17 cellular contexts compared by ENCODE assay signal in genomic region chr11:75853971-75854370, GRCh38. TPM values are rescaled to one million over a fixed set of nuclear protein-coding genes. Genes with fewer than 3 reads are reported as not detected.
A peak's percentile ranks its signal among the peaks of the same experiment; 100 is the strongest.
DNase-seq lines count a peak whose midpoint lies in the region; ATAC-seq and TF ChIP-seq lines count a peak whose summit lies in the region.
"Had no signal": no experiment of that assay in that cellular context is flagged by ENCODE, and none has a peak within 500 bp of the region (broad histone marks: within the 10 kb centered on the region; RNA-seq: fewer than 3 reads in every experiment).

No MANE protein-coding gene starts in this region.

- intact Hi-C loops in activated B cell treated with CpG ODN at 0.5 μM for 24 hours (cut with micrococcal nuclease) = no loop called here

- H3K4me3 Mint-ChIP-seq in activated B cell treated with CpG ODN at 0.5 μM for 24 hours = no peak overlapping the region
- H3K4me3 Mint-ChIP-seq in natural killer cell treated with Interleukin-12 subunit alpha and Interleukin-12 subunit beta and Interleukin-15 and Interleukin-18, amount 100 ng/mL, for 72 hours = no peak overlapping the region
- H3K4me3 Mint-ChIP-seq in effector memory CD8-positive, alpha-beta T cell = no peak overlapping the region
- H3K4me3 Mint-ChIP-seq: CD14-positive monocyte; CD8-positive, alpha-beta T cell; IgD-negative memory B cell had no signal

- ATAC-seq in activated B cell treated with CpG ODN at 0.5 μM for 24 hours (ENCODE audit: low read depth) (no peak), esophagus mucosa (peak; percentile 96), GM21515 (IDR thresholded peaks at IDR 0.05; ENCODE audit: unreplicated experiment) (no peak)
- ATAC-seq in natural killer cell treated with Interleukin-12 subunit alpha and Interleukin-12 subunit beta and Interleukin-15 and Interleukin-18, amount 100 ng/mL, for 72 hours = no peak
- no peak for ATAC-seq in effector memory CD8-positive, alpha-beta T cell (replicated peaks)
- ATAC-seq: A549; CD8-positive, alpha-beta T cell; HCT116 had no signal

- POLR2A ChIA-PET in activated B cell treated with CpG ODN at 0.5 μM for 24 hours (lab: Charles Lee) = interaction anchor here (0.5 to 0.6 kb wide), 2 partner anchors 11 to 33 kb away, joined by 8 to 9 read pairs; no protein-coding TSS in a partner anchor

- peaks cover 61% of the 10 kb centered on the region for H3K4me1 Mint-ChIP-seq in activated B cell treated with CpG ODN at 0.5 μM for 24 hours
- H3K4me1 Mint-ChIP-seq in natural killer cell treated with Interleukin-12 subunit alpha and Interleukin-12 subunit beta and Interleukin-15 and Interleukin-18, amount 100 ng/mL, for 72 hours (ENCODE audit: low read depth in 2 of 2) = peaks cover 37 to 46% of the 10 kb centered on the region in 2 donors
- peaks cover 28 to 35% of the 10 kb centered on the region in 2 donors for H3K4me1 Mint-ChIP-seq in effector memory CD8-positive, alpha-beta T cell (ENCODE audit: low read depth in 2 of 2)

- H3K27me3 Mint-ChIP-seq in activated B cell treated with CpG ODN at 0.5 μM for 24 hours = no peaks in the 10 kb centered on the region
- H3K27me3 Mint-ChIP-seq in natural killer cell treated with Interleukin-12 subunit alpha and Interleukin-12 subunit beta and Interleukin-15 and Interleukin-18, amount 100 ng/mL, for 72 hours = no peaks in the 10 kb centered on the region
- H3K27me3 Mint-ChIP-seq in effector memory CD8-positive, alpha-beta T cell = no peaks in the 10 kb centered on the region
- H3K27me3 Mint-ChIP-seq: IgD-negative memory B cell had no signal

- peak overlapping the region; percentile 44 for H3K27ac Mint-ChIP-seq in activated B cell treated with CpG ODN at 0.5 μM for 24 hours
- H3K27ac Mint-ChIP-seq in natural killer cell treated with Interleukin-12 subunit alpha and Interleukin-12 subunit beta and Interleukin-15 and Interleukin-18, amount 100 ng/mL, for 72 hours = no peak overlapping the region
- H3K27ac Mint-ChIP-seq in effector memory CD8-positive, alpha-beta T cell = no peak overlapping the region
- H3K27ac Mint-ChIP-seq: CD8-positive, alpha-beta T cell had no signal

- TF ChIP-seq CTCF in activated B cell treated with CpG ODN at 0.5 μM for 24 hours (IDR thresholded peaks at IDR 0.05) = no peak

- H3K9me3 Mint-ChIP-seq in activated B cell treated with CpG ODN at 0.5 μM for 24 hours = no peaks in the 10 kb centered on the region
- H3K9me3 Mint-ChIP-seq in natural killer cell treated with Interleukin-12 subunit alpha and Interleukin-12 subunit beta and Interleukin-15 and Interleukin-18, amount 100 ng/mL, for 72 hours = no peaks in the 10 kb centered on the region
- H3K9me3 Mint-ChIP-seq in effector memory CD8-positive, alpha-beta T cell = no peaks in the 10 kb centered on the region
- H3K9me3 Mint-ChIP-seq: CD14-positive monocyte; CD8-positive, alpha-beta T cell; IgD-negative memory B cell had no signal

- CTCF ChIA-PET in activated B cell treated with CpG ODN at 0.5 μM for 24 hours (lab: Charles Lee) = no interaction called here

- DNase-seq in M059J (ENCODE audit: low read depth) = peak; percentile 6
- no peak for DNase-seq in activated B cell treated with CpG ODN at 0.5 μM for 24 hours
- DNase-seq in renal cortical epithelial cell (ENCODE audit: low read depth) = peak; percentile 9
- DNase-seq in natural killer cell treated with Interleukin-12 subunit alpha and Interleukin-12 subunit beta and Interleukin-15 and Interleukin-18, amount 100 ng/mL, for 72 hours (ENCODE audit: low spot score) = no peak
- no peak for DNase-seq in effector memory CD8-positive, alpha-beta T cell
- DNase-seq: CD8-positive, alpha-beta T cell; COR-L47; DMS153; DND-41; GDM1; GM23248 had no signal

- H3K36me3 Mint-ChIP-seq in activated B cell treated with CpG ODN at 0.5 μM for 24 hours (ENCODE audit: low read depth) = peaks cover 71% of the 10 kb centered on the region
- peaks cover 7% of the 10 kb centered on the region for H3K36me3 Mint-ChIP-seq in natural killer cell treated with Interleukin-12 subunit alpha and Interleukin-12 subunit beta and Interleukin-15 and Interleukin-18, amount 100 ng/mL, for 72 hours
- H3K36me3 Mint-ChIP-seq in effector memory CD8-positive, alpha-beta T cell (ENCODE audit: insufficient read depth) = peaks cover 14% of the 10 kb centered on the region

RNA-seq across cellular contexts. Expression of gene UVRAG, which starts 39.0 kb away (rescaled TPM):
- 17.4 and 18.0 TPM in 2 replicates for total RNA-seq in M059J (2014; rRNA removed; shearing (Covaris generic))
- total RNA-seq in activated B cell treated with CpG ODN at 0.5 μM for 24 hours (86.8 and 103 TPM in 2 replicates), esophagus mucosa (8.8 TPM), renal cortical epithelial cell (12.9 and 17.7 TPM in 2 replicates)
- 10 to 100 TPM; 16.6 to 29.9 TPM for total RNA-seq in natural killer cell treated with Interleukin-12 subunit alpha and Interleukin-12 subunit beta and Interleukin-15 and Interleukin-18, amount 100 ng/mL, for 72 hours

Comparison
In these comparisons a context has a peak if more than half of its experiments do, and no peak if none do; other contexts are left out.
1. DNase-seq: peak in M059J (single experiment) and renal cortical epithelial cell (single experiment); none in activated B cell treated with CpG ODN at 0.5 μM for 24 hours (single experiment), natural killer cell treated with Interleukin-12 subunit alpha and Interleukin-12 subunit beta and Interleukin-15 and Interleukin-18, amount 100 ng/mL, for 72 hours (single experiment) and effector memory CD8-positive, alpha-beta T cell (0 of 3).